In genomic region chr11:64316620-64317324, GRCh38 we compare ENCODE assay signal across 8 cellular contexts. TPM values are rescaled to one million over a fixed set of nuclear protein-coding genes. Genes with fewer than 3 reads are reported as not detected.
DNase-seq lines count a peak whose midpoint lies in the region; ATAC-seq and TF ChIP-seq lines count a peak whose summit lies in the region.
"Not testable (repeated sequence)": the region's sequence is repeated elsewhere in the genome, so short reads cannot be mapped to it uniquely, and the experiment has no call there.

No MANE protein-coding gene starts in this region.

- H3K4me3 Mint-ChIP-seq in HFFc6 (peak overlapping the region; percentile 96), nephron progenitor cell (peak overlapping the region; percentile 94)
- peak overlapping the region; percentile 97 for H3K4me3 Mint-ChIP-seq in T-helper 2 cell treated with Interferon-gamma antibody and Interleukin-4, amounts not matched to agents 5 μg/mL and 100 μg/mL, for 36 hours

- WGBS in body of pancreas, 2 donors = 3 to 10% methylated on average over 9 to 32 of the region's 32 CpGs
- 7 to 9% methylated on average over 32 of the region's 32 CpGs for WGBS in heart right ventricle, 2 donors

- H3K36me3 Mint-ChIP-seq in HFFc6 (ENCODE audit: low read depth) = peaks cover 22% of the 10 kb centered on the region
- H3K36me3 Mint-ChIP-seq in T-helper 2 cell treated with Interferon-gamma antibody and Interleukin-4, amounts not matched to agents 5 μg/mL and 100 μg/mL, for 36 hours (ENCODE audit: low read depth) = peaks cover 42% of the 10 kb centered on the region
- peaks cover 16% of the 10 kb centered on the region for H3K36me3 Mint-ChIP-seq in nephron progenitor cell (ENCODE audit: low read depth)

- H3K9me3 ChIP-seq in body of pancreas, heart right ventricle, tibial artery: not testable (repeated sequence)

- TF ChIP-seq CTCF in HFFc6 (IDR thresholded peaks at IDR 0.05) = peak; percentile 17; the same call in 1 of the 2 replicates
- peak in 1 of 7 experiments; percentile 32 for TF ChIP-seq CTCF in body of pancreas (IDR thresholded peaks at IDR 0.05)
- peak in 1 of 9 donors; percentile 13 for TF ChIP-seq CTCF in heart right ventricle (IDR thresholded peaks at IDR 0.05)
- TF ChIP-seq CTCF in nephron progenitor cell (IDR thresholded peaks at IDR 0.05); tibial artery (IDR thresholded peaks at IDR 0.05): not testable (repeated sequence)

- not testable (repeated sequence) for H3K9me3 Mint-ChIP-seq in HFFc6; T-helper 2 cell treated with Interferon-gamma antibody and Interleukin-4, amounts not matched to agents 5 μg/mL and 100 μg/mL, for 36 hours; nephron progenitor cell

- in situ Hi-C loops in G401 (cut with HindIII; ENCODE audit: low sequenced_read_pairs) = not testable (repeated sequence)

- TF ChIP-seq POLR2A in body of pancreas (IDR thresholded peaks at IDR 0.05) = not testable (repeated sequence)

- peaks cover 24% of the 10 kb centered on the region for H3K4me1 Mint-ChIP-seq in HFFc6 (ENCODE audit: low read depth)
- peaks cover 25% of the 10 kb centered on the region for H3K4me1 Mint-ChIP-seq in T-helper 2 cell treated with Interferon-gamma antibody and Interleukin-4, amounts not matched to agents 5 μg/mL and 100 μg/mL, for 36 hours (ENCODE audit: low read depth)
- H3K4me1 Mint-ChIP-seq in nephron progenitor cell = peaks cover 32% of the 10 kb centered on the region

- H3K4me1 ChIP-seq in body of pancreas (peaks cover 42% of the 10 kb centered on the region), heart right ventricle (peaks cover 8 to 57% (median 38%) of the 10 kb centered on the region in 9 donors), tibial artery (peaks cover 0 to 27% (median 22%) of the 10 kb centered on the region in 4 donors)

- ATAC-seq in body of pancreas = not testable (repeated sequence)
- peak in 2 of 8 donors; percentile 0 to 3 for ATAC-seq in heart right ventricle

- not testable (repeated sequence) for H3K36me3 ChIP-seq in body of pancreas (replicated peaks in 1 of 2; ENCODE audit: insufficient read depth in 1 of 2, low read depth in 2 of 2)
- peaks cover 0 to 48% (median 19%) of the 10 kb centered on the region in 9 donors for H3K36me3 ChIP-seq in heart right ventricle
- H3K36me3 ChIP-seq in tibial artery = peaks cover 8 to 51% (median 20%) of the 10 kb centered on the region in 3 donors

- H3K27ac Mint-ChIP-seq in HFFc6 (peak overlapping the region; percentile 99), nephron progenitor cell (peak overlapping the region; percentile 100)
- H3K27ac Mint-ChIP-seq in T-helper 2 cell treated with Interferon-gamma antibody and Interleukin-4, amounts not matched to agents 5 μg/mL and 100 μg/mL, for 36 hours = peak overlapping the region; percentile 100

- H3K27ac ChIP-seq in body of pancreas = peak overlapping the region; percentile 92 to 99 (median 98)
- H3K27ac ChIP-seq in heart right ventricle = peak overlapping the region; percentile 91 to 100 (median 98)
- peak overlapping the region; percentile 95 to 97 for H3K27ac ChIP-seq in tibial artery

- not testable (repeated sequence) for H3K27me3 ChIP-seq in body of pancreas, heart right ventricle, tibial artery

- intact Hi-C loops in body of pancreas (cut with DNase I); tibial artery (cut with DNase I; ENCODE audit: low total_unique reads): not testable (repeated sequence)
- intact Hi-C loops in heart right ventricle (cut with DNase I) = loop anchor here in 6 of 10 donors (1.0 to 5.0 kb wide), 3 partner anchors 11 to 41 kb away; partner anchors contain the start of genes RPS6KA4 (in 4 of the 6) and ESRRA (in 1 of the 6)

- H3K27me3 Mint-ChIP-seq in HFFc6 (ENCODE audit: insufficient read depth); T-helper 2 cell treated with Interferon-gamma antibody and Interleukin-4, amounts not matched to agents 5 μg/mL and 100 μg/mL, for 36 hours (ENCODE audit: low read depth); nephron progenitor cell (ENCODE audit: low read depth, poor library complexity): not testable (repeated sequence)

- DNase-seq in G401 (ENCODE audit: low spot score) (peak; percentile 55), NCI-H2107 treated with DMSO at 0.1 percent for 48 hours (lab: John Stamatoyannopoulos, UW; ENCODE audit: unreplicated experiment) (peak; percentile 51), body of pancreas (peak; percentile 45 to 67 (median 54))
- not testable (repeated sequence) for DNase-seq in HFFc6, heart right ventricle, nephron progenitor cell, tibial artery
- DNase-seq in T-helper 2 cell treated with Interferon-gamma antibody and Interleukin-4, amounts not matched to agents 5 μg/mL and 100 μg/mL, for 36 hours (ENCODE audit: low spot score) = peak; percentile 40

- H3K4me3 ChIP-seq in body of pancreas (peak overlapping the region; percentile 49 to 93), heart right ventricle (peak overlapping the region; percentile 45 to 94 (median 81)), tibial artery (peak overlapping the region; percentile 85 to 93)

RNA-seq across cellular contexts. Expression of gene TRMT112, which starts 0.6 kb away (rescaled TPM):
- total RNA-seq in G401 (2014; rRNA removed; shearing (Covaris generic)) = 313 and 472 TPM in 2 replicates
- 100 to 1,000 TPM; 246 to 269 (median 261) TPM for total RNA-seq in HFFc6 (2021; fragmentation: NEBNext Ultra II Directional; extraction: Animal tissue kit (Norgen Biotek cat#: 25700))
- total RNA-seq in body of pancreas = 100 to 1,000 TPM; 170 to 223 TPM
- total RNA-seq in heart right ventricle = 100 to 1,000 TPM in 2 of 10 donors, 10 to 100 TPM in 8; 68.7 to 121 (median 90.2) TPM
- polyA plus RNA-seq in heart right ventricle = 100 to 1,000 TPM; 182 to 208 TPM

RNA-seq across cellular contexts. Expression of gene PRDX5, which starts 1.1 kb away (rescaled TPM):
- 341 and 414 TPM in 2 replicates for total RNA-seq in G401 (2014; rRNA removed; shearing (Covaris generic))
- 100 to 1,000 TPM; 161 to 207 (median 186) TPM for total RNA-seq in HFFc6 (2021; fragmentation: NEBNext Ultra II Directional; extraction: Animal tissue kit (Norgen Biotek cat#: 25700))
- 100 to 1,000 TPM; 108 to 224 TPM for total RNA-seq in body of pancreas
- 100 to 1,000 TPM; 264 to 395 (median 288) TPM for total RNA-seq in heart right ventricle
- polyA plus RNA-seq in heart right ventricle = 100 to 1,000 TPM; 486 to 750 TPM

RNA-seq across cellular contexts. Expression of gene ESRRA, which starts 11.4 kb away (rescaled TPM):
- total RNA-seq in G401 (2014; rRNA removed; shearing (Covaris generic)) = 42.0 and 75.5 TPM in 2 replicates
- total RNA-seq in HFFc6 (2021; fragmentation: NEBNext Ultra II Directional; extraction: Animal tissue kit (Norgen Biotek cat#: 25700)) = 10 to 100 TPM; 18.9 to 25.0 (median 21.7) TPM
- total RNA-seq in body of pancreas (10 to 100 TPM; 51.7 to 63.8 TPM), heart right ventricle (100 to 1,000 TPM; 115 to 225 (median 132) TPM)
- polyA plus RNA-seq in heart right ventricle = 100 to 1,000 TPM; 180 TPM

RNA-seq across cellular contexts. Expression of gene CATSPERZ, which starts 16.6 kb away (rescaled TPM):
- total RNA-seq in G401 (2014; rRNA removed; shearing (Covaris generic)) = not detected in 2 replicates
- total RNA-seq in HFFc6 (2021; fragmentation: NEBNext Ultra II Directional; extraction: Animal tissue kit (Norgen Biotek cat#: 25700)) = under 1 TPM in 1 of 6 experiments, not detected in 5; 0.31 TPM
- 1 to 10 TPM in 1 of 2 donors, not detected in 1; 2.3 TPM for total RNA-seq in body of pancreas
- not detected for total RNA-seq in heart right ventricle
- polyA plus RNA-seq in heart right ventricle = under 1 TPM in 1 of 2 donors, not detected in 1; 0.10 TPM

RNA-seq across cellular contexts. Expression of gene CCDC88B, which starts 23.2 kb away (rescaled TPM):
- 15.1 and 26.6 TPM in 2 replicates for total RNA-seq in G401 (2014; rRNA removed; shearing (Covaris generic))
- 1 to 10 TPM in 4 of 6 experiments, under 1 TPM in 2; 0.45 to 1.9 (median 1.7) TPM for total RNA-seq in HFFc6 (2021; fragmentation: NEBNext Ultra II Directional; extraction: Animal tissue kit (Norgen Biotek cat#: 25700))
- 10 to 100 TPM in 1 of 2 donors, 1 to 10 TPM in 1; 8.8 to 16.2 TPM for total RNA-seq in body of pancreas
- 10 to 100 TPM in 1 of 10 donors, 1 to 10 TPM in 9; 4.2 to 13.1 (median 5.6) TPM for total RNA-seq in heart right ventricle
- 10 to 100 TPM; 10.5 to 42.7 TPM for polyA plus RNA-seq in heart right ventricle
